2 cellular contexts compared by ENCODE assay signal in genomic region chr21:36041910-36042309, GRCh38.
A peak's percentile ranks its signal among the peaks of the same experiment; 100 is the strongest.
TF ChIP-seq lines count a peak whose summit lies in the region.

No MANE protein-coding gene starts in this region.

TF ChIP-seq in HepG2, 621 proteins besides CTCF, POLR2A, EP300 and RAD21 (continues in another document):
- no peak for TF ChIP-seq MEF2D (CRISPR knock-in tag; IDR thresholded peaks at IDR 0.05)
- TF ChIP-seq FOXP4 (CRISPR knock-in tag; IDR thresholded peaks at IDR 0.05): 0 out of 2 replicates have a peak, but pooled peaks have one; percentile 37
- TF ChIP-seq SAP130 (CRISPR knock-in tag; IDR thresholded peaks at IDR 0.05; ENCODE audit: low read depth): 0 out of 2 replicates have a peak, but pooled peaks have one; percentile 9
- TF ChIP-seq RELA (CRISPR knock-in tag; IDR thresholded peaks at IDR 0.05): no peak
- no peak for TF ChIP-seq ONECUT2 (CRISPR knock-in tag; IDR thresholded peaks at IDR 0.05)
- no peak for TF ChIP-seq FOXA1 (IDR thresholded peaks at IDR 0.05)
- TF ChIP-seq FOXA1 (CRISPR knock-in tag; IDR thresholded peaks at IDR 0.05): 0 out of 2 replicates have a peak, but pooled peaks have one; percentile 16
- no peak for TF ChIP-seq SP5 (CRISPR knock-in tag; IDR thresholded peaks at IDR 0.05; ENCODE audit: borderline replicate concordance, low read depth)
- TF ChIP-seq GLI4 (CRISPR knock-in tag; IDR thresholded peaks at IDR 0.05; ENCODE audit: borderline replicate concordance): no peak
- no peak for TF ChIP-seq NFKB2 (CRISPR knock-in tag; IDR thresholded peaks at IDR 0.05; ENCODE audit: borderline replicate concordance)
- 0 out of 2 replicates have a peak, but pooled peaks have one; percentile 24 for TF ChIP-seq PAXIP1 (CRISPR knock-in tag; conservative IDR thresholded peaks at IDR 0.05)
- TF ChIP-seq SOX5 (CRISPR knock-in tag; IDR thresholded peaks at IDR 0.05; ENCODE audit: borderline replicate concordance): 0 out of 2 replicates have a peak, but pooled peaks have one; percentile 9
- TF ChIP-seq AGO2 (optimal IDR thresholded peaks at IDR 0.05; ENCODE audit: low read depth, low read length): no peak
- peak; percentile 29; the same call in 1 of the 2 replicates for TF ChIP-seq RARA (CRISPR knock-in tag; IDR thresholded peaks at IDR 0.05)
- no peak for TF ChIP-seq ZNF33A (CRISPR knock-in tag; IDR thresholded peaks at IDR 0.05; ENCODE audit: borderline replicate concordance)
- no peak for TF ChIP-seq ARID2 (CRISPR knock-in tag; IDR thresholded peaks at IDR 0.05; ENCODE audit: borderline replicate concordance)
- TF ChIP-seq JUN (CRISPR knock-in tag; IDR thresholded peaks at IDR 0.05): no peak
- no peak for TF ChIP-seq POLR2AphosphoS2 (IDR thresholded peaks at IDR 0.05; ENCODE audit: low read depth, low read length)
- 0 out of 2 replicates have a peak, but pooled peaks have one; percentile 37 for TF ChIP-seq NFE2L2 (IDR thresholded peaks at IDR 0.05; ENCODE audit: low read length)
- TF ChIP-seq TBP (CRISPR knock-in tag; IDR thresholded peaks at IDR 0.05): no peak
- 0 out of 2 replicates have a peak, but pooled peaks have one; percentile 37 for TF ChIP-seq ARID5B (CRISPR knock-in tag; IDR thresholded peaks at IDR 0.05)
- TF ChIP-seq PHF8 (CRISPR knock-in tag; IDR thresholded peaks at IDR 0.05): no peak
- no peak for TF ChIP-seq TCF7 (IDR thresholded peaks at IDR 0.05; ENCODE audit: low read depth)
- no peak for TF ChIP-seq SOX13 (IDR thresholded peaks at IDR 0.05)
- peak in 1 of 2 experiments; percentile 35; a peak in 1 of 4 replicates for TF ChIP-seq SOX13 (CRISPR knock-in tag; conservative IDR thresholded peaks at IDR 0.05 in 1 of 2, IDR thresholded peaks at IDR 0.05 in 1 of 2)

TF ChIP-seq in WTC11, 78 proteins besides CTCF, POLR2A, EP300 and RAD21:
- no peak for TF ChIP-seq NFATC4 (CRISPR knock-in tag; IDR thresholded peaks at IDR 0.05)
